In genomic region chr2:97745474-97746172, GRCh38 we compare ENCODE assay signal across 1 cellular context.
TF ChIP-seq lines count a peak whose summit lies in the region.

No MANE protein-coding gene starts in this region.

TF ChIP-seq in GM12878, 131 proteins besides CTCF, POLR2A, EP300 and RAD21 (continued from another document):
- TF ChIP-seq KAT2A (conservative IDR thresholded peaks at IDR 0.05; ENCODE audit: control insufficient read depth, low read depth, low read length) (no peak), PAX5 (IDR thresholded peaks at IDR 0.05; ENCODE audit: borderline replicate concordance, low read depth, low read length) (peak; percentile 76; the same call in 1 of the 2 replicates), PBX3 (IDR thresholded peaks at IDR 0.05; ENCODE audit: insufficient replicate concordance, low read depth, low read length) (peak; percentile 59), ATF3 (IDR thresholded peaks at IDR 0.05; ENCODE audit: borderline replicate concordance, extremely low read depth, low read depth, low read length) (no peak), TCF12 (IDR thresholded peaks at IDR 0.05; ENCODE audit: low read depth, low read length) (no peak), BHLHE40 (IDR thresholded peaks at IDR 0.05; ENCODE audit: borderline replicate concordance in 1 of 2, low read depth in 2 of 2, low read length in 1 of 2) (peak; percentile 49 to 69; a peak in 3 of 4 replicates), IKZF2 (IDR thresholded peaks at IDR 0.05) (peak; percentile 28 to 31; a peak in 2 of 4 replicates), CHD1 (IDR thresholded peaks at IDR 0.05; ENCODE audit: low read depth, low read length) (no peak), MAX (IDR thresholded peaks at IDR 0.05; ENCODE audit: low read depth, low read length) (no peak), BCL3 (IDR thresholded peaks at IDR 0.05; ENCODE audit: borderline replicate concordance, insufficient read depth, low read depth, low read length, poor library complexity, severe bottlenecking) (no peak), CBFB (IDR thresholded peaks at IDR 0.05; ENCODE audit: low read depth) (peak; percentile 39; the same call in 1 of the 2 replicates), NR2C1 (IDR thresholded peaks at IDR 0.05) (no peak), MTA2 (IDR thresholded peaks at IDR 0.05; ENCODE audit: low read depth) (peak; percentile 53; the same call in 1 of the 2 replicates)
